In the genomic region with DNA sequence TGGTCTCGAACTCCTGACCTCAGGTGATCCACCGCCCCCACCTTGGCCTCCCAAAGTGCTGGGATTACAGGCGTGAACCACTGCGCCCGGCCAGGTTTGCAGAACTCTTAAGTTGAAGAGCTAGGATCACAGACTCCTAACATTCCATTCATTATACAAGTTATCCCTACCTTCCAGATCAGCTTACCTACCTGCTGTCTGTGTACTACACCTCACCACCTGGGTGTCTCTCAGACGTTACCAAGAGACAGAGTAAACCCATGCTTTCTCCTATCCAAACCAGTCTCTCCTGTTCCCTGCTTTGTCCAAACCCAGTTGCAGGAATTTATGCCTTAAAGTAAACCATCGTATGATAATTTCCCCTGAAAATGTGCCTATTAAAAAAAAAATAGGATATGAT, we compare ENCODE assay signal across 32 cellular contexts.
"Had no signal": no experiment of that assay in that cellular context is flagged by ENCODE, and none has a peak within 500 bp of the region (broad histone marks: within the 10 kb centered on the region; RNA-seq: fewer than 3 reads in every experiment).

No MANE protein-coding gene starts in this region.

- H3K4me3 Mint-ChIP-seq: activated CD4-positive, alpha-beta memory T cell treated with anti-CD3 and anti-CD28 coated beads, Interleukin-2, amount 10 ng/mL, durations not matched to agents 7 days and 5 days; activated CD4-positive, alpha-beta T cell treated with anti-CD3 and anti-CD28 coated beads, Interleukin-2, amount 10 ng/mL, durations not matched to agents 7 days and 5 days; activated naive CD4-positive, alpha-beta T cell treated with anti-CD3 and anti-CD28 coated beads, Interleukin-2, amount 10 ng/mL, durations not matched to agents 7 days and 5 days; activated naive CD8-positive, alpha-beta T cell treated with anti-CD3 and anti-CD28 coated beads, Interleukin-2, amount 10 ng/mL, durations not matched to agents 7 days and 5 days; activated T-cell treated with anti-CD3 and anti-CD28 coated beads, Interleukin-2, amount 50 U/mL, for 24 hours; activated T-cell treated with anti-CD3 and anti-CD28 coated beads, Interleukin-2, amount 50 U/mL, for 72 hours; brain; dendritic cell treated with granulocyte-macrophage colony-stimulating factor and Interleukin-4, amounts not matched to agents 40 ng/mL and 50 ng/mL, for 4 days; T-helper 17 cell; T-helper 2 cell treated with Interferon-gamma antibody and Interleukin-4, amounts not matched to agents 5 μg/mL and 100 μg/mL, for 36 hours had no signal

- H3K4me3 ChIP-seq: ascending aorta, breast epithelium, cardiac muscle cell, coronary artery, dorsolateral prefrontal cortex, esophagus muscularis mucosa, gastrocnemius medialis had no signal

- H3K36me3 ChIP-seq: ascending aorta, breast epithelium, cardiac muscle cell, esophagus muscularis mucosa, gastrocnemius medialis had no signal

- DNase-seq: activated CD4-positive, alpha-beta memory T cell treated with anti-CD3 and anti-CD28 coated beads, Interleukin-2, amount 10 ng/mL, durations not matched to agents 7 days and 5 days; activated CD4-positive, alpha-beta T cell treated with anti-CD3 and anti-CD28 coated beads for 1 hour; activated CD4-positive, alpha-beta T cell treated with anti-CD3 and anti-CD28 coated beads for 4 hours; activated CD4-positive, alpha-beta T cell treated with anti-CD3 and anti-CD28 coated beads, Interleukin-2, amount 10 ng/mL, durations not matched to agents 7 days and 5 days; activated CD4-positive, alpha-beta T cell treated with anti-CD3 and anti-CD28 coated beads, Interleukin-2, amount 50 U/mL, for 4 hours; activated CD8-positive, alpha-beta memory T cell treated with anti-CD3 and anti-CD28 coated beads, Interleukin-2, amount 50 U/mL, for 48 hours; activated gamma-delta T cell; activated naive CD4-positive, alpha-beta T cell; activated naive CD4-positive, alpha-beta T cell treated with anti-CD3 and anti-CD28 coated beads, Interleukin-2, amount 10 ng/mL, durations not matched to agents 7 days and 5 days; activated naive CD8-positive, alpha-beta T cell treated with anti-CD3 and anti-CD28 coated beads, Interleukin-2, amount 10 ng/mL, durations not matched to agents 7 days and 5 days; activated T-cell treated with anti-CD3 and anti-CD28 coated beads for 4 hours; activated T-cell treated with anti-CD3 and anti-CD28 coated beads, Interleukin-2, amount 50 U/mL, for 24 hours; activated T-cell treated with anti-CD3 and anti-CD28 coated beads, Interleukin-2, amount 50 U/mL, for 72 hours; central memory CD4-positive, alpha-beta T cell; dorsolateral prefrontal cortex; effector memory CD4-positive, alpha-beta T cell; erythroblast; foreskin keratinocyte; gastrocnemius medialis; glutamatergic neuron; T-helper 1 cell; T-helper 17 cell; T1000 had no signal

- H3K4me1 Mint-ChIP-seq: activated CD4-positive, alpha-beta memory T cell treated with anti-CD3 and anti-CD28 coated beads, Interleukin-2, amount 10 ng/mL, durations not matched to agents 7 days and 5 days; activated CD4-positive, alpha-beta T cell treated with anti-CD3 and anti-CD28 coated beads, Interleukin-2, amount 10 ng/mL, durations not matched to agents 7 days and 5 days; activated naive CD4-positive, alpha-beta T cell treated with anti-CD3 and anti-CD28 coated beads, Interleukin-2, amount 10 ng/mL, durations not matched to agents 7 days and 5 days; activated naive CD8-positive, alpha-beta T cell treated with anti-CD3 and anti-CD28 coated beads, Interleukin-2, amount 10 ng/mL, durations not matched to agents 7 days and 5 days had no signal

- H3K27ac ChIP-seq: ascending aorta, breast epithelium, cardiac muscle cell, coronary artery, dorsolateral prefrontal cortex, esophagus muscularis mucosa, foreskin keratinocyte, gastrocnemius medialis had no signal

- H3K9me3 ChIP-seq: ascending aorta, breast epithelium, esophagus muscularis mucosa, gastrocnemius medialis had no signal

- H3K27ac Mint-ChIP-seq: activated CD4-positive, alpha-beta memory T cell treated with anti-CD3 and anti-CD28 coated beads, Interleukin-2, amount 10 ng/mL, durations not matched to agents 7 days and 5 days; activated CD4-positive, alpha-beta T cell treated with anti-CD3 and anti-CD28 coated beads, Interleukin-2, amount 10 ng/mL, durations not matched to agents 7 days and 5 days; activated naive CD4-positive, alpha-beta T cell treated with anti-CD3 and anti-CD28 coated beads, Interleukin-2, amount 10 ng/mL, durations not matched to agents 7 days and 5 days; activated naive CD4-positive, alpha-beta T cell treated with anti-CD3 and anti-CD28 coated beads, Interleukin-2, amount 50 U/mL, for 72 hours; activated naive CD8-positive, alpha-beta T cell treated with anti-CD3 and anti-CD28 coated beads, Interleukin-2, amount 10 ng/mL, durations not matched to agents 7 days and 5 days; activated T-cell treated with anti-CD3 and anti-CD28 coated beads, Interleukin-2, amount 50 U/mL, for 24 hours; activated T-cell treated with anti-CD3 and anti-CD28 coated beads, Interleukin-2, amount 50 U/mL, for 72 hours; brain; dendritic cell treated with granulocyte-macrophage colony-stimulating factor and Interleukin-4, amounts not matched to agents 40 ng/mL and 50 ng/mL, for 4 days; T-helper 17 cell; T-helper 2 cell treated with Interferon-gamma antibody and Interleukin-4, amounts not matched to agents 5 μg/mL and 100 μg/mL, for 36 hours had no signal

- H3K27me3 ChIP-seq: ascending aorta, breast epithelium, cardiac muscle cell, dorsolateral prefrontal cortex, esophagus muscularis mucosa, foreskin keratinocyte, gastrocnemius medialis had no signal

- H3K27me3 Mint-ChIP-seq: activated CD4-positive, alpha-beta memory T cell treated with anti-CD3 and anti-CD28 coated beads, Interleukin-2, amount 10 ng/mL, durations not matched to agents 7 days and 5 days; activated CD4-positive, alpha-beta T cell treated with anti-CD3 and anti-CD28 coated beads, Interleukin-2, amount 10 ng/mL, durations not matched to agents 7 days and 5 days; activated naive CD4-positive, alpha-beta T cell treated with anti-CD3 and anti-CD28 coated beads, Interleukin-2, amount 10 ng/mL, durations not matched to agents 7 days and 5 days; activated naive CD8-positive, alpha-beta T cell treated with anti-CD3 and anti-CD28 coated beads, Interleukin-2, amount 10 ng/mL, durations not matched to agents 7 days and 5 days; activated T-cell treated with anti-CD3 and anti-CD28 coated beads, Interleukin-2, amount 50 U/mL, for 24 hours; brain; dendritic cell treated with granulocyte-macrophage colony-stimulating factor and Interleukin-4, amounts not matched to agents 40 ng/mL and 50 ng/mL, for 4 days; T-helper 17 cell had no signal

- H3K4me1 ChIP-seq: breast epithelium had no signal

- ATAC-seq: activated naive CD4-positive, alpha-beta T cell treated with anti-CD3 and anti-CD28 coated beads, Interleukin-2, amount 50 U/mL, for 72 hours; activated T-cell treated with anti-CD3 and anti-CD28 coated beads, Interleukin-2, amount 50 U/mL, for 72 hours; foreskin keratinocyte; gastrocnemius medialis; T-helper 17 cell had no signal

- H3K36me3 Mint-ChIP-seq: activated naive CD4-positive, alpha-beta T cell treated with anti-CD3 and anti-CD28 coated beads, Interleukin-2, amount 10 ng/mL, durations not matched to agents 7 days and 5 days; activated naive CD4-positive, alpha-beta T cell treated with anti-CD3 and anti-CD28 coated beads, Interleukin-2, amount 50 U/mL, for 72 hours had no signal

- H3K9me3 Mint-ChIP-seq: activated CD4-positive, alpha-beta memory T cell treated with anti-CD3 and anti-CD28 coated beads, Interleukin-2, amount 10 ng/mL, durations not matched to agents 7 days and 5 days; activated CD4-positive, alpha-beta T cell treated with anti-CD3 and anti-CD28 coated beads, Interleukin-2, amount 10 ng/mL, durations not matched to agents 7 days and 5 days; activated naive CD4-positive, alpha-beta T cell treated with anti-CD3 and anti-CD28 coated beads, Interleukin-2, amount 50 U/mL, for 72 hours; activated naive CD8-positive, alpha-beta T cell treated with anti-CD3 and anti-CD28 coated beads, Interleukin-2, amount 10 ng/mL, durations not matched to agents 7 days and 5 days; T-helper 2 cell treated with Interferon-gamma antibody and Interleukin-4, amounts not matched to agents 5 μg/mL and 100 μg/mL, for 36 hours had no signal
